In the genomic region with DNA sequence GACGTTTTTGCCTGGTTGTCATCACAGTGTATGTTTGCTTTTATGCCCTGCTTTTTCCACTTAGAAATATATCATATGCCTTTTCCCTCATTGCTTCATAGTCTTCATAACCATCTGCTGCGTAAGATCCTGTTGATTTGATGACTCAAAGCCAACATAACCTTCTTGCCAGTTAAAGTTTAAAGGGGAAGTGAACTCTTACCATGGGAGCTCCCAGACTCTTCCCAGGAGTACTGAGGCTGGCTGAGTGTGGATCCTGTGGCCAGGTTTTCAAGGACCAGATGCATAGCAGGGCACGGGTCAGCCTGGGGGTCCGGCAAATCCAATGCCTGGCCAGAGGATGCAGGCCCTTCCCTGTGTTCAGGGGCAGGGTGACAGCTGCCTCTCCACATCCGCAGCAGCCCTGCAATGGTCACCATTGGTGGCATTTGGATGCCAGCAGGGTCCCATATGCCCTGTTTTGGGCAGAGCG, we compare ENCODE assay signal across 1 cellular context.
TF ChIP-seq lines count a peak whose summit lies in the region.

No MANE protein-coding gene starts in this region.

TF ChIP-seq in HepG2, 621 proteins besides CTCF, POLR2A, EP300 and RAD21 (continued from another document):
- TF ChIP-seq, protein P1, sequence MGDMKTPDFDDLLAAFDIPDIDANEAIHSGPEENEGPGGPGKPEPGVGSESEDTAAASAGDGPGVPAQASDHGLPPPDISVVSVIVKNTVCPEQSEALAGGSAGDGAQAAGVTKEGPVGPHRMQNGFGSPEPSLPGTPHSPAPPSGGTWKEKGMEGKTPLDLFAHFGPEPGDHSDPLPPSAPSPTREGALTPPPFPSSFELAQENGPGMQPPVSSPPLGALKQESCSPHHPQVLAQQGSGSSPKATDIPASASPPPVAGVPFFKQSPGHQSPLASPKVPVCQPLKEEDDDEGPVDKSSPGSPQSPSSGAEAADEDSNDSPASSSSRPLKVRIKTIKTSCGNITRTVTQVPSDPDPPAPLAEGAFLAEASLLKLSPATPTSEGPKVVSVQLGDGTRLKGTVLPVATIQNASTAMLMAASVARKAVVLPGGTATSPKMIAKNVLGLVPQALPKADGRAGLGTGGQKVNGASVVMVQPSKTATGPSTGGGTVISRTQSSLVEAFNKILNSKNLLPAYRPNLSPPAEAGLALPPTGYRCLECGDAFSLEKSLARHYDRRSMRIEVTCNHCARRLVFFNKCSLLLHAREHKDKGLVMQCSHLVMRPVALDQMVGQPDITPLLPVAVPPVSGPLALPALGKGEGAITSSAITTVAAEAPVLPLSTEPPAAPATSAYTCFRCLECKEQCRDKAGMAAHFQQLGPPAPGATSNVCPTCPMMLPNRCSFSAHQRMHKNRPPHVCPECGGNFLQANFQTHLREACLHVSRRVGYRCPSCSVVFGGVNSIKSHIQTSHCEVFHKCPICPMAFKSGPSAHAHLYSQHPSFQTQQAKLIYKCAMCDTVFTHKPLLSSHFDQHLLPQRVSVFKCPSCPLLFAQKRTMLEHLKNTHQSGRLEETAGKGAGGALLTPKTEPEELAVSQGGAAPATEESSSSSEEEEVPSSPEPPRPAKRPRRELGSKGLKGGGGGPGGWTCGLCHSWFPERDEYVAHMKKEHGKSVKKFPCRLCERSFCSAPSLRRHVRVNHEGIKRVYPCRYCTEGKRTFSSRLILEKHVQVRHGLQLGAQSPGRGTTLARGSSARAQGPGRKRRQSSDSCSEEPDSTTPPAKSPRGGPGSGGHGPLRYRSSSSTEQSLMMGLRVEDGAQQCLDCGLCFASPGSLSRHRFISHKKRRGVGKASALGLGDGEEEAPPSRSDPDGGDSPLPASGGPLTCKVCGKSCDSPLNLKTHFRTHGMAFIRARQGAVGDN (CRISPR knock-in tag; IDR thresholded peaks at IDR 0.05) = peak; percentile 70
- TF ChIP-seq AKAP8 (CRISPR knock-in tag; IDR thresholded peaks at IDR 0.05) (no peak), IRF2 (CRISPR knock-in tag; IDR thresholded peaks at IDR 0.05) (peak; percentile 46; the same call in 1 of the 2 replicates), NFE2L2 (IDR thresholded peaks at IDR 0.05; ENCODE audit: low read length) (no peak), ARNT2 (CRISPR knock-in tag; IDR thresholded peaks at IDR 0.05; ENCODE audit: low read depth) (no peak), FOSL2 (CRISPR knock-in tag; IDR thresholded peaks at IDR 0.05) (peak; percentile 98), CREM (IDR thresholded peaks at IDR 0.05) (peak; percentile 77), CREM (CRISPR knock-in tag; IDR thresholded peaks at IDR 0.05) (no peak), MEIS2 (CRISPR knock-in tag; IDR thresholded peaks at IDR 0.05) (0 out of 2 replicates have a peak, but pooled peaks have one; percentile 20), ZBTB21 (CRISPR knock-in tag; IDR thresholded peaks at IDR 0.05) (peak; percentile 91), ZFP1 (CRISPR knock-in tag; IDR thresholded peaks at IDR 0.05) (0 out of 2 replicates have a peak, but pooled peaks have one; percentile 50), ZFYVE20 (CRISPR knock-in tag; IDR thresholded peaks at IDR 0.05; ENCODE audit: borderline replicate concordance, low read depth) (no peak)
- TF ChIP-seq, protein P2, sequence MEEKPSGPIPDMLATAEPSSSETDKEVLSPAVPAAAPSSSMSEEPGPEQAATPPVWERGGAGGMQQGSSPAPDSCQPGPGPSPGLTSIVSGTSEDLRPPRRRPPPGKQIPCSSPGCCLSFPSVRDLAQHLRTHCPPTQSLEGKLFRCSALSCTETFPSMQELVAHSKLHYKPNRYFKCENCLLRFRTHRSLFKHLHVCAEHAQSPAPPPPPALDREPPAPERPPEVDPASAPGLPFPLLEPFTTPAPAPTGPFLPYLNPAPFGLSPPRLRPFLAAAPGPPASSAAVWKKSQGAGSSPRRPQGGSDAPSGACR (CRISPR knock-in tag; IDR thresholded peaks at IDR 0.05) = peak; percentile 63; the same call in 1 of the 2 replicates
